In genomic region chr1:153790282-153790995, GRCh38 we compare ENCODE assay signal across 8 cellular contexts. TPM values are rescaled to one million over a fixed set of nuclear protein-coding genes. Genes with fewer than 3 reads are reported as not detected.
A peak's percentile ranks its signal among the peaks of the same experiment; 100 is the strongest.
DNase-seq lines count a peak whose midpoint lies in the region; ATAC-seq and TF ChIP-seq lines count a peak whose summit lies in the region.

No MANE protein-coding gene starts in this region.

- no peaks in the 10 kb centered on the region for H3K27me3 Mint-ChIP-seq in activated naive CD8-positive, alpha-beta T cell

- H3K9me3 ChIP-seq in right atrium auricular region (no peaks in the 10 kb centered on the region), gastrocnemius medialis (no peaks in the 10 kb centered on the region)

- TF ChIP-seq POLR2A in gastrocnemius medialis (IDR thresholded peaks at IDR 0.05), result peak in 1 of 2 donors; percentile 7

- in situ Hi-C loops in gastrocnemius medialis (cut with MboI; ENCODE audit: low sequenced_read_pairs in 4 of 4), result loop anchor here in 2 of 4 donors (10.0 kb wide), 2 partner anchors 154 to 194 kb away; partner anchors contain the start of genes DENND4B (in 1 of the 2) and RAB13 (in 1 of the 2)

- H3K27me3 ChIP-seq in right atrium auricular region, result no peaks in the 10 kb centered on the region
- no peaks in the 10 kb centered on the region for H3K27me3 ChIP-seq in gastrocnemius medialis

- H3K36me3 Mint-ChIP-seq in activated naive CD8-positive, alpha-beta T cell, result no peaks in the 10 kb centered on the region

- H3K27ac ChIP-seq in right atrium auricular region, result peak overlapping the region; percentile 75 to 87
- H3K27ac ChIP-seq in gastrocnemius medialis, result peak overlapping the region; percentile 67 to 88 (median 78)

- ATAC-seq in HG03175 (IDR thresholded peaks at IDR 0.05; ENCODE audit: unreplicated experiment) (peak; percentile 1), gastrocnemius medialis (peak; percentile 81 to 85), HG03097 (IDR thresholded peaks at IDR 0.05; ENCODE audit: low FRiP score, unreplicated experiment) (no peak)

- H3K9me3 Mint-ChIP-seq in activated naive CD8-positive, alpha-beta T cell (ENCODE audit: low read depth), result no peaks in the 10 kb centered on the region

- TF ChIP-seq CTCF in right atrium auricular region (IDR thresholded peaks at IDR 0.05) (no peak), gastrocnemius medialis (IDR thresholded peaks at IDR 0.05 in 4 of 5, conservative IDR thresholded peaks at IDR 0.05 in 1 of 5) (no peak)

- H3K36me3 ChIP-seq in right atrium auricular region (no peaks in the 10 kb centered on the region), gastrocnemius medialis (no peaks in the 10 kb centered on the region)

- H3K27ac Mint-ChIP-seq in activated naive CD8-positive, alpha-beta T cell, result peak overlapping the region; percentile 47

- peak overlapping the region; percentile 33 for H3K4me3 Mint-ChIP-seq in activated naive CD8-positive, alpha-beta T cell

- intact Hi-C loops in gastrocnemius medialis (cut with DNase I; ENCODE audit: low total_unique reads), result no loop called here

- H3K4me1 ChIP-seq in right atrium auricular region, result peaks cover 0 to 10% of the 10 kb centered on the region in 2 donors
- H3K4me1 ChIP-seq in gastrocnemius medialis, result peaks cover 11 to 18% of the 10 kb centered on the region in 2 donors

- H3K4me3 ChIP-seq in right atrium auricular region (peak overlapping the region; percentile 19 to 32), gastrocnemius medialis (peak overlapping the region; percentile 36 to 45 (median 41))

- peaks cover 33% of the 10 kb centered on the region for H3K4me1 Mint-ChIP-seq in activated naive CD8-positive, alpha-beta T cell (ENCODE audit: low read depth)

- DNase-seq in DMS153 treated with DMSO at 0.1 percent for 48 hours (lab: John Stamatoyannopoulos, UW; ENCODE audit: unreplicated experiment), result peak; percentile 84
- DNase-seq in right atrium auricular region (ENCODE audit: low spot score), result peak; percentile 93
- peak; percentile 51 to 68 for DNase-seq in gastrocnemius medialis
- DNase-seq in kidney glomerular epithelial cell (lab: John Stamatoyannopoulos, UW), result no peak
- DNase-seq in amniotic stem cell (lab: John Stamatoyannopoulos, UW), result no peak

RNA-seq across cellular contexts. Expression of gene SLC27A3, which starts 15.2 kb away (rescaled TPM):
- total RNA-seq in right atrium auricular region (10 to 100 TPM in 1 of 2 donors, 1 to 10 TPM in 1; 9.9 to 20.1 TPM), gastrocnemius medialis (1 to 10 TPM; 2.3 to 7.9 (median 3.7) TPM)

Comparison
In these comparisons a context has a peak if more than half of its experiments do, and no peak if none do; other contexts are left out.
1. DNase-seq: peak in DMS153 treated with DMSO at 0.1 percent for 48 hours (single experiment), right atrium auricular region (single experiment) and gastrocnemius medialis (2 of 2); none in kidney glomerular epithelial cell (single experiment) and amniotic stem cell (single experiment).